In genomic region chr18:3885209-3885792, GRCh38 we compare ENCODE assay signal across 10 cellular contexts.
DNase-seq lines count a peak whose midpoint lies in the region; ATAC-seq, FAIRE-seq and TF ChIP-seq lines count a peak whose summit lies in the region.
"Had no signal": no experiment of that assay in that cellular context is flagged by ENCODE, and none has a peak within 500 bp of the region (broad histone marks: within the 10 kb centered on the region; RNA-seq: fewer than 3 reads in every experiment).

No MANE protein-coding gene starts in this region.

- peak; percentile 55 to 92 (median 61) for TF ChIP-seq CTCF in K562 (IDR thresholded peaks at IDR 0.05 in 2 of 3, conservative IDR thresholded peaks at IDR 0.05 in 1 of 3; ENCODE audit: insufficient read depth in 2 of 3, low read depth in 1 of 3, low read length in 3 of 3)

- intact Hi-C loops in K562 (cut with micrococcal nuclease), result no loop called here

- no peak for TF ChIP-seq POLR2A in K562 (conservative IDR thresholded peaks at IDR 0.05)

- CTCF ChIA-PET in K562 (lab: Yijun Ruan, JAX; ENCODE audit: low intra/inter-chr PET ratio), result no interaction called here

- H3K36me3 ChIP-seq in K562 (ENCODE audit: control insufficient read depth, insufficient read depth, low read length), result no peaks in the 10 kb centered on the region

- no peak overlapping the region for H3K9ac ChIP-seq in K562 (ENCODE audit: insufficient read depth in 1 of 2, low read depth in 2 of 2, low read length in 2 of 2)

- POLR2A ChIA-PET in K562 (lab: Yijun Ruan, JAX), result interaction anchor here (1.1 to 1.8 kb wide), 2 partner anchors 10 kb away, joined by 3 read pairs; no protein-coding TSS in a partner anchor

- TF ChIP-seq EP300 in K562 (IDR thresholded peaks at IDR 0.05; ENCODE audit: low read length), result no peak

- no peaks in the 10 kb centered on the region; the same call in 1 of the 2 replicates for H4K20me1 ChIP-seq in K562 (replicated peaks; ENCODE audit: control insufficient read depth, insufficient read depth, low read length)

- no peaks in the 10 kb centered on the region for H3K79me2 ChIP-seq in K562 (ENCODE audit: control insufficient read depth, insufficient read depth, low read length)

- peaks cover 0 to 9% of the 10 kb centered on the region in 2 experiments; a peak in 2 of 5 replicates for H3K27me3 ChIP-seq in K562 (ENCODE audit: control insufficient read depth in 2 of 2, insufficient read depth in 2 of 2, low read length in 2 of 2)

- DNase-seq in KBM-7, result peak; percentile 15
- peak; percentile 25 to 70 (median 56) for DNase-seq in K562 (ENCODE audit: extremely low read depth in 1 of 4, low spot score in 3 of 4)
- no peak for DNase-seq in NCI-H510A (lab: John Stamatoyannopoulos, UW)
- DNase-seq in A172 (ENCODE audit: low spot score), result no peak
- no peak for DNase-seq in T-helper 2 cell

- no peak overlapping the region for H3K4me2 ChIP-seq in K562 (ENCODE audit: insufficient read depth, low read length)

- H3K9me1 ChIP-seq in K562 (ENCODE audit: control insufficient read depth, insufficient read depth, low read length), result no peaks in the 10 kb centered on the region

- H3K4me3 ChIP-seq in K562, result no peak overlapping the region

- FAIRE-seq in A204.1 (lab: Jason Lieb, UNC), result peak; percentile 30
- FAIRE-seq in K562 (lab: Jason Lieb, UNC), result peak; percentile 11

- in situ Hi-C loops in KBM-7 (cut with MboI; ENCODE audit: low pct_unique_long_range_greater_than_20kb, low sequenced_read_pairs) (no loop called here), K562 (cut with MboI) (no loop called here)

- TF ChIP-seq RAD21 in K562 (CRISPR knock-in tag; conservative IDR thresholded peaks at IDR 0.05 in 1 of 2, IDR thresholded peaks at IDR 0.05 in 1 of 2), result no peak

- H3K27ac ChIP-seq in K562 (ENCODE audit: extremely low read depth, low read depth, low read length), result no peak overlapping the region

- no TSS peak for BruUV-seq in K562 (replicated peaks; lab: Mats Ljungman, UMichigan)

- H2AFZ ChIP-seq in K562 (ENCODE audit: low read depth, low read length), result no peak overlapping the region

- no peaks in the 10 kb centered on the region for H3K9me3 ChIP-seq in K562 (replicated peaks; ENCODE audit: control insufficient read depth, insufficient read depth, low read depth, low read length)

- H3K4me1 ChIP-seq in K562 (replicated peaks in 1 of 2; ENCODE audit: control insufficient read depth in 2 of 2, insufficient read depth in 2 of 2, low read length in 2 of 2), result no peaks in the 10 kb centered on the region

- ATAC-seq in GM18511 (IDR thresholded peaks at IDR 0.05; ENCODE audit: unreplicated experiment), result peak; percentile 67
- ATAC-seq in K562, result peak; percentile 94
- ATAC-seq in HG03378 (IDR thresholded peaks at IDR 0.05; ENCODE audit: unreplicated experiment), result no peak
- ATAC-seq: activated T-helper 17 cell treated with anti-CD3 and anti-CD28 coated beads, Interleukin-2, amount 50 U/mL, for 72 hours; sciatic nerve had no signal

- 3% methylated on average over 2 of the region's 2 CpGs for WGBS in K562 (ENCODE audit: insufficient coverage, low coverage, missing lambda C conversion rate)

TF ChIP-seq in K562, 482 proteins besides CTCF, POLR2A, EP300 and RAD21:
- TF ChIP-seq SMARCB1 (IDR thresholded peaks at IDR 0.05; ENCODE audit: insufficient read length, low read depth) (no peak), ZNF583 (CRISPR knock-in tag; IDR thresholded peaks at IDR 0.05) (no peak), BRD9 (IDR thresholded peaks at IDR 0.05; ENCODE audit: low read depth, partially characterized antibody) (no peak)

Comparison
In these comparisons a context has a peak if more than half of its experiments do, and no peak if none do; other contexts are left out.
1. DNase-seq: peak in KBM-7 (single experiment) and K562 (4 of 4); none in NCI-H510A (single experiment), A172 (single experiment) and T-helper 2 cell (0 of 5).